ENCODE assay signal across 1 cellular context in the genomic region with DNA sequence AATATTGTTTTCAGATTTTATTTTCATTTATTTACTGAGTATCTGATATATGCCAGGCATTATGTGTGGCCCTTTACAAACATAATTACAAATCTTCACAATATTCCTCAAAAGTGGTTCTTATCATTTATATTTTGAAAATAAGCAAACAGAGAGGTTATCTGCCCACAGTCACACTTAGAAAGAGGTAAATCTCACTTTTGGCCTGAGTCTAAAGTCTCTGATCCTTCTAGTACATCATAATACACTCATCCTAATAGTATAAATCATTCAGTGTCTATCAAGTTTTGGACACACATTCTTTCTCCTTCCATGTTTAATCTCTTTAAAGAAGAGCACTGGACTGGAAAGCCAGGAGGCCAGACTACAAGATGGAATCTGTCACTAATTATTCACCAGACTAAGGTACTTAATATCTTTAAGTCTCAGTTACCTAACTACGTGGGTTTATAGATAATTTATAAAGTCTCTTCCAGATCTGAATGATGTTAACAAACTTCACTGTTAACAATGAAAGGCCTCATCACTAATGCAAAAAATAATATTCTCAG.
TF ChIP-seq lines count a peak whose summit lies in the region.

No MANE protein-coding gene starts in this region.

TF ChIP-seq in HepG2, 621 proteins besides CTCF, POLR2A, EP300 and RAD21 (continued from another document):
- TF ChIP-seq, protein P1, sequence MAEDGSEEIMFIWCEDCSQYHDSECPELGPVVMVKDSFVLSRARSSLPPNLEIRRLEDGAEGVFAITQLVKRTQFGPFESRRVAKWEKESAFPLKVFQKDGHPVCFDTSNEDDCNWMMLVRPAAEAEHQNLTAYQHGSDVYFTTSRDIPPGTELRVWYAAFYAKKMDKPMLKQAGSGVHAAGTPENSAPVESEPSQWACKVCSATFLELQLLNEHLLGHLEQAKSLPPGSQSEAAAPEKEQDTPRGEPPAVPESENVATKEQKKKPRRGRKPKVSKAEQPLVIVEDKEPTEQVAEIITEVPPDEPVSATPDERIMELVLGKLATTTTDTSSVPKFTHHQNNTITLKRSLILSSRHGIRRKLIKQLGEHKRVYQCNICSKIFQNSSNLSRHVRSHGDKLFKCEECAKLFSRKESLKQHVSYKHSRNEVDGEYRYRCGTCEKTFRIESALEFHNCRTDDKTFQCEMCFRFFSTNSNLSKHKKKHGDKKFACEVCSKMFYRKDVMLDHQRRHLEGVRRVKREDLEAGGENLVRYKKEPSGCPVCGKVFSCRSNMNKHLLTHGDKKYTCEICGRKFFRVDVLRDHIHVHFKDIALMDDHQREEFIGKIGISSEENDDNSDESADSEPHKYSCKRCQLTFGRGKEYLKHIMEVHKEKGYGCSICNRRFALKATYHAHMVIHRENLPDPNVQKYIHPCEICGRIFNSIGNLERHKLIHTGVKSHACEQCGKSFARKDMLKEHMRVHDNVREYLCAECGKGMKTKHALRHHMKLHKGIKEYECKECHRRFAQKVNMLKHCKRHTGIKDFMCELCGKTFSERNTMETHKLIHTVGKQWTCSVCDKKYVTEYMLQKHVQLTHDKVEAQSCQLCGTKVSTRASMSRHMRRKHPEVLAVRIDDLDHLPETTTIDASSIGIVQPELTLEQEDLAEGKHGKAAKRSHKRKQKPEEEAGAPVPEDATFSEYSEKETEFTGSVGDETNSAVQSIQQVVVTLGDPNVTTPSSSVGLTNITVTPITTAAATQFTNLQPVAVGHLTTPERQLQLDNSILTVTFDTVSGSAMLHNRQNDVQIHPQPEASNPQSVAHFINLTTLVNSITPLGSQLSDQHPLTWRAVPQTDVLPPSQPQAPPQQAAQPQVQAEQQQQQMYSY (CRISPR knock-in tag; IDR thresholded peaks at IDR 0.05): no peak
- no peak for TF ChIP-seq SOX6 (IDR thresholded peaks at IDR 0.05)
- no peak for TF ChIP-seq SOX6 (CRISPR knock-in tag; IDR thresholded peaks at IDR 0.05)
- no peak for TF ChIP-seq GFI1 (CRISPR knock-in tag; IDR thresholded peaks at IDR 0.05; ENCODE audit: borderline replicate concordance)
- no peak for TF ChIP-seq KDM2A (CRISPR knock-in tag; IDR thresholded peaks at IDR 0.05; ENCODE audit: borderline replicate concordance, low read depth)
- TF ChIP-seq, protein P2, sequence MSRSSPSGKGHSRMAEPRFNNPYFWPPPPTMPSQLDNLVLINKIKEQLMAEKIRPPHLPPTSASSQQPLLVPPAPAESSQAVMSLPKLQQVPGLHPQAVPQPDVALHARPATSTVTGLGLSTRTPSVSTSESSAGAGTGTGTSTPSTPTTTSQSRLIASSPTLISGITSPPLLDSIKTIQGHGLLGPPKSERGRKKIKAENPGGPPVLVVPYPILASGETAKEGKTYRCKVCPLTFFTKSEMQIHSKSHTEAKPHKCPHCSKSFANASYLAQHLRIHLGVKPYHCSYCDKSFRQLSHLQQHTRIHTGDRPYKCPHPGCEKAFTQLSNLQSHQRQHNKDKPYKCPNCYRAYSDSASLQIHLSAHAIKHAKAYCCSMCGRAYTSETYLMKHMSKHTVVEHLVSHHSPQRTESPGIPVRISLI (CRISPR knock-in tag; IDR thresholded peaks at IDR 0.05; ENCODE audit: borderline replicate concordance): no peak
- TF ChIP-seq SMARCE1 (IDR thresholded peaks at IDR 0.05; ENCODE audit: borderline replicate concordance): no peak
- TF ChIP-seq ZNF253 (CRISPR knock-in tag; IDR thresholded peaks at IDR 0.05; ENCODE audit: borderline replicate concordance): no peak
- TF ChIP-seq, protein P3, sequence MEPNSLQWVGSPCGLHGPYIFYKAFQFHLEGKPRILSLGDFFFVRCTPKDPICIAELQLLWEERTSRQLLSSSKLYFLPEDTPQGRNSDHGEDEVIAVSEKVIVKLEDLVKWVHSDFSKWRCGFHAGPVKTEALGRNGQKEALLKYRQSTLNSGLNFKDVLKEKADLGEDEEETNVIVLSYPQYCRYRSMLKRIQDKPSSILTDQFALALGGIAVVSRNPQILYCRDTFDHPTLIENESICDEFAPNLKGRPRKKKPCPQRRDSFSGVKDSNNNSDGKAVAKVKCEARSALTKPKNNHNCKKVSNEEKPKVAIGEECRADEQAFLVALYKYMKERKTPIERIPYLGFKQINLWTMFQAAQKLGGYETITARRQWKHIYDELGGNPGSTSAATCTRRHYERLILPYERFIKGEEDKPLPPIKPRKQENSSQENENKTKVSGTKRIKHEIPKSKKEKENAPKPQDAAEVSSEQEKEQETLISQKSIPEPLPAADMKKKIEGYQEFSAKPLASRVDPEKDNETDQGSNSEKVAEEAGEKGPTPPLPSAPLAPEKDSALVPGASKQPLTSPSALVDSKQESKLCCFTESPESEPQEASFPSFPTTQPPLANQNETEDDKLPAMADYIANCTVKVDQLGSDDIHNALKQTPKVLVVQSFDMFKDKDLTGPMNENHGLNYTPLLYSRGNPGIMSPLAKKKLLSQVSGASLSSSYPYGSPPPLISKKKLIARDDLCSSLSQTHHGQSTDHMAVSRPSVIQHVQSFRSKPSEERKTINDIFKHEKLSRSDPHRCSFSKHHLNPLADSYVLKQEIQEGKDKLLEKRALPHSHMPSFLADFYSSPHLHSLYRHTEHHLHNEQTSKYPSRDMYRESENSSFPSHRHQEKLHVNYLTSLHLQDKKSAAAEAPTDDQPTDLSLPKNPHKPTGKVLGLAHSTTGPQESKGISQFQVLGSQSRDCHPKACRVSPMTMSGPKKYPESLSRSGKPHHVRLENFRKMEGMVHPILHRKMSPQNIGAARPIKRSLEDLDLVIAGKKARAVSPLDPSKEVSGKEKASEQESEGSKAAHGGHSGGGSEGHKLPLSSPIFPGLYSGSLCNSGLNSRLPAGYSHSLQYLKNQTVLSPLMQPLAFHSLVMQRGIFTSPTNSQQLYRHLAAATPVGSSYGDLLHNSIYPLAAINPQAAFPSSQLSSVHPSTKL (CRISPR knock-in tag; IDR thresholded peaks at IDR 0.05): no peak
- TF ChIP-seq, protein P4, sequence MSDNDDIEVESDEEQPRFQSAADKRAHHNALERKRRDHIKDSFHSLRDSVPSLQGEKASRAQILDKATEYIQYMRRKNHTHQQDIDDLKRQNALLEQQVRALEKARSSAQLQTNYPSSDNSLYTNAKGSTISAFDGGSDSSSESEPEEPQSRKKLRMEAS (IDR thresholded peaks at IDR 0.05): no peak
- TF ChIP-seq MED13 (CRISPR knock-in tag; IDR thresholded peaks at IDR 0.05): no peak
- no peak for TF ChIP-seq ZFP1 (CRISPR knock-in tag; IDR thresholded peaks at IDR 0.05)
- TF ChIP-seq SNAPC2 (CRISPR knock-in tag; IDR thresholded peaks at IDR 0.05): no peak
- TF ChIP-seq, protein P5, sequence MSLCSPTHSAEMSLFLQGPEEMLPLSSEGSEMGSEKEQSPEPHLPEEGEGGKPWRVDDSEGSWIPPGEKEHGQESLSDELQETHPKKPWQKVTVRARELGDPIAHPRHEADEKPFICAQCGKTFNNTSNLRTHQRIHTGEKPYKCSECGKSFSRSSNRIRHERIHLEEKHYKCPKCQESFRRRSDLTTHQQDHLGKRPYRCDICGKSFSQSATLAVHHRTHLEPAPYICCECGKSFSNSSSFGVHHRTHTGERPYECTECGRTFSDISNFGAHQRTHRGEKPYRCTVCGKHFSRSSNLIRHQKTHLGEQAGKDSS (CRISPR knock-in tag; IDR thresholded peaks at IDR 0.05; ENCODE audit: borderline replicate concordance, low read depth): no peak
- TF ChIP-seq SRF (IDR thresholded peaks at IDR 0.05; ENCODE audit: low read depth, low read length): no peak
- TF ChIP-seq SMAD9 (CRISPR knock-in tag; IDR thresholded peaks at IDR 0.05): no peak
- no peak for TF ChIP-seq KLF9 (CRISPR knock-in tag; IDR thresholded peaks at IDR 0.05; ENCODE audit: low read depth)
- no peak for TF ChIP-seq ZNF468 (CRISPR knock-in tag; IDR thresholded peaks at IDR 0.05)
